Comparison of ENCODE assay signal across 10 cellular contexts in the genomic region with DNA sequence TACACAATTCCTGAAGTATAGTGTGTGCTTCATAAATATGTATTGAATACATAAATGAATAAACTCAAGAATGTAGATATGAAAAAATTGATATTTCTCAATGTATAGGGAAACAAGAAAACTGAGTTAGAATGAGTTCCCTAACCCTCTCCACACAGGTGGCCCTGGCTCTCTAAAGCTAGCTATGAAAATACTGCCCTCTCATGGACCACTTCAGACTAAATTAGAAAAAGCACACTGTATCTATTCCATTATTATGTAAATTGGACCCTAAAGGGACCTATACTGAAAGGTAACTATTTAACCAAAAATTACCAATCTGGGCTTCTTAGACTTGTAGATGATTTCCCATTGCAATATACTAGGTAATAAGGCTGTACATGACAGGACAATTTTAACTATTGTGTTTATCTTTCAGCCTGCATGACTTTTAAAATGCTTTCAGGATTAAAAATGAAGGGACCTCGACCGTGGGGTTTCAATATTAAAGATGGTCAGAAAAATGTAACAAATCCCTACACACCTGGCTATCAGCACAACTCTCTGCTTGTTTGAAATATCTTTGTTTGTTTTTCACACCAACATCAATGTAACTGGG.
DNase-seq lines count a peak whose midpoint lies in the region; ATAC-seq, FAIRE-seq and TF ChIP-seq lines count a peak whose summit lies in the region.
"Had no signal": no experiment of that assay in that cellular context is flagged by ENCODE, and none has a peak within 500 bp of the region (broad histone marks: within the 10 kb centered on the region; RNA-seq: fewer than 3 reads in every experiment).

No MANE protein-coding gene starts in this region.

- FAIRE-seq in H1 (lab: Jason Lieb, UNC), result no peak

- TF ChIP-seq POLR2A in H1 (IDR thresholded peaks at IDR 0.05; ENCODE audit: control extremely low read depth in 1 of 2, low read depth in 2 of 2, low read length in 2 of 2), result no peak

- no peak overlapping the region for H2AFZ ChIP-seq in H1 (ENCODE audit: low read length)

- no peak overlapping the region for H2BK15ac ChIP-seq in H1 (ENCODE audit: low read length)

- no peak overlapping the region for H3K27ac ChIP-seq in H1 (ENCODE audit: low read depth, low read length)
- H3K27ac ChIP-seq: SK-N-MC had no signal

- H3K56ac ChIP-seq in H1 (replicated peaks; ENCODE audit: insufficient read length, low read depth, low read length), result no peak overlapping the region

- peak; percentile 68 for TF ChIP-seq RAD21 in H1 (IDR thresholded peaks at IDR 0.05 in 1 of 2, conservative IDR thresholded peaks at IDR 0.05 in 1 of 2; ENCODE audit: low read depth in 2 of 2, low read length in 2 of 2)

- H3K36me3 ChIP-seq in H1 (ENCODE audit: control insufficient read depth in 2 of 4, insufficient read depth in 4 of 4, low read length in 3 of 4), result no peaks in the 10 kb centered on the region

- TF ChIP-seq EP300 in H1 (IDR thresholded peaks at IDR 0.05; ENCODE audit: borderline replicate concordance in 1 of 2, low read depth in 2 of 2, low read length in 2 of 2), result no peak

- DNase-seq in NCI-H2171 treated with DMSO at 0.1 percent for 48 hours (lab: John Stamatoyannopoulos, UW), result peak; percentile 2
- DNase-seq in NCI-H2171 (lab: John Stamatoyannopoulos, UW), result no peak
- DNase-seq in NCI-H69 (lab: John Stamatoyannopoulos, UW), result peak; percentile 82
- DNase-seq in H1 (ENCODE audit: low read depth in 1 of 2, low spot score in 2 of 2), result no peak
- DNase-seq in retinal pigment epithelial cell (ENCODE audit: low read depth), result no peak
- no peak for DNase-seq in retina
- no peak for DNase-seq in NCI-H187 treated with DMSO at 0.1 percent for 48 hours (lab: John Stamatoyannopoulos, UW)
- DNase-seq: activated CD8-positive, alpha-beta memory T cell treated with anti-CD3 and anti-CD28 coated beads, Interleukin-2, amount 10 ng/mL, durations not matched to agents 7 days and 5 days had no signal

- H3K14ac ChIP-seq in H1 (ENCODE audit: insufficient read length), result no peak overlapping the region

- TF ChIP-seq CTCF in H1 (IDR thresholded peaks at IDR 0.05; ENCODE audit: control extremely low read depth in 1 of 3, insufficient read depth in 1 of 3, low read depth in 1 of 3, low read length in 3 of 3), result peak in 2 of 3 experiments; percentile 25 to 40; a peak in 2 of 4 replicates
- peak; percentile 31 for TF ChIP-seq CTCF in retinal pigment epithelial cell (conservative IDR thresholded peaks at IDR 0.05; ENCODE audit: low read depth, low read length)

- POLR2A ChIA-PET in H1 (lab: Charles Lee; ENCODE audit: partially characterized antibody), result no interaction called here

- no peak overlapping the region for H2AK5ac ChIP-seq in H1 (ENCODE audit: low read depth, low read length)

- H2BK120ac ChIP-seq in H1 (replicated peaks; ENCODE audit: low read depth, low read length), result no peak overlapping the region

- CTCF ChIA-PET in H1 (lab: Charles Lee; ENCODE audit: partially characterized antibody), result interaction anchor here (0.9 to 1.1 kb wide), 2 partner anchors 117 to 800 kb away, joined by 3 to 5 read pairs; no protein-coding TSS in a partner anchor

- no peak overlapping the region for H4K8ac ChIP-seq in H1 (ENCODE audit: extremely low read depth, insufficient read depth, low read length)

- H2BK20ac ChIP-seq in H1 (ENCODE audit: low read length), result no peak overlapping the region

- no peaks in the 10 kb centered on the region for H3K23me2 ChIP-seq in H1 (ENCODE audit: low read depth, low read length)

- no peaks in the 10 kb centered on the region for H3K79me1 ChIP-seq in H1 (ENCODE audit: low read depth, low read length)

- 94% methylated on average over 2 of the region's 2 CpGs; no CpG with 5 or more reads in 1 of the 2 experiments for WGBS in H1 (ENCODE audit: extremely low coverage in 1 of 2, insufficient coverage in 1 of 2, insufficient read length in 1 of 2, insufficient replicate concordance in 2 of 2, low coverage in 1 of 2, low lambda C conversion rate in 2 of 2, missing lambda C conversion rate in 1 of 2), 2 experiments

- no peak overlapping the region for H3K23ac ChIP-seq in H1 (ENCODE audit: insufficient read length)

- ATAC-seq in GM18907 (IDR thresholded peaks at IDR 0.05; ENCODE audit: unreplicated experiment), result no peak
- ATAC-seq: activated CD8-positive, alpha-beta memory T cell treated with anti-CD3 and anti-CD28 coated beads, Interleukin-2, amount 10 ng/mL, durations not matched to agents 7 days and 5 days had no signal

- H3K9ac ChIP-seq in H1 (replicated peaks in 1 of 4; ENCODE audit: extremely low read depth in 1 of 4, low read depth in 3 of 4, low read length in 3 of 4), result no peak overlapping the region

- H3K27me3 ChIP-seq in H1 (replicated peaks in 1 of 4; ENCODE audit: control insufficient read depth in 3 of 4, extremely low read depth in 1 of 4, insufficient read depth in 3 of 4, low read length in 3 of 4), result no peaks in the 10 kb centered on the region

- H3K79me2 ChIP-seq in H1 (ENCODE audit: control insufficient read depth in 1 of 2, insufficient read depth in 2 of 2, low read length in 2 of 2), result no peaks in the 10 kb centered on the region

- no peak overlapping the region for H3K18ac ChIP-seq in H1 (ENCODE audit: extremely low read depth, low read length)

- H3K4me3 ChIP-seq in H1 (ENCODE audit: extremely low read depth in 1 of 4, insufficient read depth in 2 of 4, low read depth in 3 of 4, low read length in 4 of 4), result no peak overlapping the region
- H3K4me3 ChIP-seq in retinal pigment epithelial cell (ENCODE audit: low read length), result no peak overlapping the region
- H3K4me3 ChIP-seq: SK-N-MC had no signal

- no peak overlapping the region for H2BK12ac ChIP-seq in H1 (ENCODE audit: low read depth, low read length)

- no peak overlapping the region for H2BK5ac ChIP-seq in H1 (ENCODE audit: low read depth, low read length)

- no peak overlapping the region for H3K4me2 ChIP-seq in H1 (ENCODE audit: insufficient read depth in 1 of 2, low read depth in 2 of 2, low read length in 2 of 2)

- H3K4me1 ChIP-seq in H1 (replicated peaks in 1 of 4; ENCODE audit: control insufficient read depth in 3 of 4, insufficient read depth in 4 of 4, low read length in 3 of 4), result peaks cover 0 to 2% (median 0%) of the 10 kb centered on the region in 4 experiments; a peak in 1 of 7 replicates

- no peaks in the 10 kb centered on the region for H4K20me1 ChIP-seq in H1 (replicated peaks in 1 of 2; ENCODE audit: control insufficient read depth in 1 of 2, insufficient read depth in 2 of 2, low read length in 2 of 2)

- H3K4ac ChIP-seq in H1 (replicated peaks; ENCODE audit: insufficient read length, low read depth, low read length), result no peak overlapping the region

- no peak overlapping the region for H4K5ac ChIP-seq in H1 (ENCODE audit: insufficient read length, low read depth, low read length)

- H3K9me3 ChIP-seq in H1 (ENCODE audit: insufficient read depth in 2 of 2, low read depth in 1 of 2, low read length in 1 of 2), result no peaks in the 10 kb centered on the region

- H4K91ac ChIP-seq in H1 (replicated peaks; ENCODE audit: insufficient read length, low read length), result no peak overlapping the region

TF ChIP-seq in H1, 55 proteins besides CTCF, POLR2A, EP300 and RAD21:
- TF ChIP-seq TCF12 (IDR thresholded peaks at IDR 0.05; ENCODE audit: low read depth, low read length) (0 out of 2 replicates have a peak, but pooled peaks have one; percentile 57), SIN3A (conservative IDR thresholded peaks at IDR 0.05 in 1 of 2, IDR thresholded peaks at IDR 0.05 in 1 of 2; ENCODE audit: low read depth in 1 of 2, low read length in 2 of 2) (no peak)

Comparison
In these comparisons a context has a peak if more than half of its experiments do, and no peak if none do; other contexts are left out.
1. DNase-seq: peak in NCI-H2171 treated with DMSO at 0.1 percent for 48 hours (single experiment) and NCI-H69 (single experiment); none in NCI-H2171 (single experiment), H1 (0 of 2), retinal pigment epithelial cell (single experiment), retina (single experiment) and NCI-H187 treated with DMSO at 0.1 percent for 48 hours (single experiment).